In the genomic region with DNA sequence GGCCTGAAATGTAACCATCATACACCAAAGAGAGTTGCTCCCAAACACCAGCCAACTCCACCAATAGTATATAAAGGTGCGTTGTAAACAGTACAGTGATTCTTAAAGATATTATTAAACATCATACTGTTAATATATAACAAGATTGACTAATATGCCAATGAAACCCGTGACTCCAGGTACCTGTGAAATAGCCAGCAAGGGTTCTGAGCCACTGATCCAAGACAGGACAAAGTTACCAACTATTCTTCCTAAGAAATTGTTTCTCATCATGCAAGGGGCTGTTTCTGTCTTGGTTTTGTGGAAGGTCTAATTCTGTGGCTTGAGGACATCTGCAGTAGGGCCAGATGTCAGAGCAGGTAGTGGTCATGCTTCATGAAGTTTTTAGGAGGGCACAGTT, we compare ENCODE assay signal across 18 cellular contexts. TPM values are rescaled to one million over a fixed set of nuclear protein-coding genes. Genes with fewer than 3 reads are reported as not detected.
A peak's percentile ranks its signal among the peaks of the same experiment; 100 is the strongest.
DNase-seq lines count a peak whose midpoint lies in the region; ATAC-seq and TF ChIP-seq lines count a peak whose summit lies in the region.
"Had no signal": no experiment of that assay in that cellular context is flagged by ENCODE, and none has a peak within 500 bp of the region (broad histone marks: within the 10 kb centered on the region; RNA-seq: fewer than 3 reads in every experiment).

No MANE protein-coding gene starts in this region.

- TF ChIP-seq POLR2A in sigmoid colon (IDR thresholded peaks at IDR 0.05) (no peak), uterus (IDR thresholded peaks at IDR 0.05) (no peak), breast epithelium (IDR thresholded peaks at IDR 0.05) (no peak)

- H3K9me3 ChIP-seq in right cardiac atrium (ENCODE audit: control insufficient read depth, low read length) (no peaks in the 10 kb centered on the region), sigmoid colon (no peaks in the 10 kb centered on the region), uterus (no peaks in the 10 kb centered on the region), smooth muscle cell (replicated peaks; ENCODE audit: low read depth) (no peaks in the 10 kb centered on the region), breast epithelium (no peaks in the 10 kb centered on the region)

- WGBS in right cardiac atrium, result 99% methylated on average over 2 of the region's 2 CpGs
- WGBS in sigmoid colon, 2 donors, result 94 to 98% methylated on average over 2 of the region's 2 CpGs
- 69% methylated on average over 2 of the region's 2 CpGs for WGBS in smooth muscle cell (ENCODE audit: low lambda C conversion rate)

- no peak overlapping the region for H3K9ac ChIP-seq in smooth muscle cell (ENCODE audit: low read depth)
- H3K9ac ChIP-seq: GM23248 had no signal

- TF ChIP-seq EP300 in sigmoid colon (IDR thresholded peaks at IDR 0.05), result no peak

- H3K4me2 ChIP-seq in smooth muscle cell, result no peak overlapping the region

- no peak overlapping the region for H2AFZ ChIP-seq in smooth muscle cell (ENCODE audit: low read depth)
- H2AFZ ChIP-seq: GM23248 had no signal

- DNase-seq in right cardiac atrium (no peak), cardiac septum (ENCODE audit: low spot score) (no peak), kidney glomerular epithelial cell (lab: John Stamatoyannopoulos, UW) (peak; percentile 41), sigmoid colon (no peak), uterus (no peak), smooth muscle cell (lab: John Stamatoyannopoulos, UW; ENCODE audit: unreplicated experiment) (no peak), breast epithelium (ENCODE audit: low spot score in 2 of 2) (no peak), NCI-H128 (lab: John Stamatoyannopoulos, UW; ENCODE audit: unreplicated experiment) (no peak)
- DNase-seq: COR-L47, DMS153, GM23248, HCEC 1CT, NCI-H1417 treated with DMSO at 0.1 percent for 48 hours, NCI-H2029 treated with DMSO at 0.1 percent for 48 hours, NCI-H510A, NCI-H82, PC-3 had no signal

- H3F3A ChIP-seq in smooth muscle cell (ENCODE audit: low read depth), result no peaks in the 10 kb centered on the region

- ATAC-seq in right cardiac atrium, result no peak
- ATAC-seq: K562, PC-3 had no signal

- no peak overlapping the region for H3K4me3 ChIP-seq in right cardiac atrium (ENCODE audit: low read length)
- H3K4me3 ChIP-seq in sigmoid colon, result no peak overlapping the region
- H3K4me3 ChIP-seq in uterus, result no peak overlapping the region
- H3K4me3 ChIP-seq in smooth muscle cell, result no peak overlapping the region
- no peak overlapping the region for H3K4me3 ChIP-seq in breast epithelium
- H3K4me3 ChIP-seq: GM23248, K562 had no signal

- H3K36me3 ChIP-seq in sigmoid colon, result no peaks in the 10 kb centered on the region
- no peaks in the 10 kb centered on the region for H3K36me3 ChIP-seq in uterus
- no peaks in the 10 kb centered on the region for H3K36me3 ChIP-seq in smooth muscle cell (ENCODE audit: low read depth)
- no peaks in the 10 kb centered on the region for H3K36me3 ChIP-seq in breast epithelium

- H3K79me2 ChIP-seq in smooth muscle cell (ENCODE audit: low read depth), result no peaks in the 10 kb centered on the region

- TF ChIP-seq CTCF in sigmoid colon (IDR thresholded peaks at IDR 0.05), result no peak
- no peak for TF ChIP-seq CTCF in uterus (IDR thresholded peaks at IDR 0.05)
- TF ChIP-seq CTCF in smooth muscle cell (IDR thresholded peaks at IDR 0.05; ENCODE audit: borderline replicate concordance, insufficient read depth, poor library complexity, severe bottlenecking), result no peak
- no peak for TF ChIP-seq CTCF in breast epithelium (IDR thresholded peaks at IDR 0.05)

- intact Hi-C loops in right cardiac atrium (cut with DNase I) (no loop called here), cardiac septum (cut with DNase I) (no loop called here), sigmoid colon (cut with DNase I) (no loop called here), uterus (cut with DNase I; ENCODE audit: low total_unique reads) (no loop called here), breast epithelium (cut with DNase I; ENCODE audit: low total_unique reads) (no loop called here)

- H3K4me1 ChIP-seq in right cardiac atrium (ENCODE audit: control insufficient read depth, insufficient read depth, low read length) (peaks cover 20% of the 10 kb centered on the region), sigmoid colon (peaks cover 0 to 64% (median 38%) of the 10 kb centered on the region in 4 donors), uterus (peaks cover 3 to 7% of the 10 kb centered on the region in 2 donors), smooth muscle cell (ENCODE audit: low read depth) (peaks cover 4% of the 10 kb centered on the region), breast epithelium (no peaks in the 10 kb centered on the region)

- peak overlapping the region; percentile 50 for H3K27ac ChIP-seq in right cardiac atrium (ENCODE audit: low read length)
- peak overlapping the region; percentile 78 to 99 (median 95) for H3K27ac ChIP-seq in sigmoid colon
- H3K27ac ChIP-seq in uterus, result peak overlapping the region; percentile 81 to 87
- H3K27ac ChIP-seq in smooth muscle cell (ENCODE audit: low read depth), result no peak overlapping the region
- H3K27ac ChIP-seq in breast epithelium, result no peak overlapping the region
- H3K27ac ChIP-seq: GM23248 had no signal

- H4K20me1 ChIP-seq in smooth muscle cell (ENCODE audit: low read depth), result no peaks in the 10 kb centered on the region

- no peaks in the 10 kb centered on the region for H3K27me3 ChIP-seq in right cardiac atrium (ENCODE audit: control insufficient read depth, insufficient read depth)
- no peaks in the 10 kb centered on the region for H3K27me3 ChIP-seq in sigmoid colon
- H3K27me3 ChIP-seq in uterus, result no peaks in the 10 kb centered on the region
- H3K27me3 ChIP-seq in smooth muscle cell (ENCODE audit: low read depth), result no peaks in the 10 kb centered on the region
- peaks cover 0 to 51% of the 10 kb centered on the region in 2 donors for H3K27me3 ChIP-seq in breast epithelium

RNA-seq across cellular contexts. Expression of gene FHL1, which starts 47.2 kb away (rescaled TPM):
- total RNA-seq in right cardiac atrium, result 100 to 1,000 TPM; 255 to 871 (median 312) TPM
- 442 TPM for polyA plus RNA-seq in right cardiac atrium
- total RNA-seq in cardiac septum, result 3,112 TPM
- 1,000 to 10,000 TPM in 3 of 4 donors, 100 to 1,000 TPM in 1; 701 to 1,465 (median 1,246) TPM for total RNA-seq in sigmoid colon
- polyA plus RNA-seq in sigmoid colon, result 10 to 100 TPM; 27.0 to 73.3 (median 42.2) TPM
- 100 to 1,000 TPM; 279 to 745 (median 469) TPM for total RNA-seq in uterus
- 98.2 and 103 TPM in 2 replicates for total RNA-seq in smooth muscle cell
- 57.8 and 76.0 TPM in 2 replicates for polyA plus RNA-seq in smooth muscle cell
- total RNA-seq in breast epithelium, result 1,000 to 10,000 TPM in 1 of 3 donors, 100 to 1,000 TPM in 2; 299 to 1,250 (median 654) TPM

RNA-seq across cellular contexts. Expression of gene MAP7D3, which starts 56.7 kb away (rescaled TPM):
- total RNA-seq in right cardiac atrium (10 to 100 TPM in 3 of 4 donors, 1 to 10 TPM in 1; 8.7 to 13.8 (median 12.0) TPM), cardiac septum (15.6 TPM), sigmoid colon (10 to 100 TPM; 11.3 to 21.0 (median 14.2) TPM), uterus (10 to 100 TPM; 13.8 to 28.5 (median 20.4) TPM), smooth muscle cell (8.1 and 12.4 TPM in 2 replicates), breast epithelium (10 to 100 TPM; 10.5 to 48.5 (median 19.3) TPM)
- polyA plus RNA-seq in right cardiac atrium (5.9 TPM), sigmoid colon (1 to 10 TPM in 2 of 3 donors, under 1 TPM in 1; 0.92 to 3.6 (median 3.0) TPM), smooth muscle cell (6.3 and 9.3 TPM in 2 replicates)

Comparison
In these comparisons a context has a peak if more than half of its experiments do, and no peak if none do; other contexts are left out.
1. H3K27ac ChIP-seq: peak in right cardiac atrium (single experiment), sigmoid colon (4 of 4) and uterus (2 of 2); none in smooth muscle cell (single experiment) and breast epithelium (0 of 2).